In genomic region chr13:51283361-51283760, GRCh38 we compare ENCODE assay signal across 29 cellular contexts. TPM values are rescaled to one million over a fixed set of nuclear protein-coding genes. Genes with fewer than 3 reads are reported as not detected.
"Had no signal": no experiment of that assay in that cellular context is flagged by ENCODE, and none has a peak within 500 bp of the region (broad histone marks: within the 10 kb centered on the region; RNA-seq: fewer than 3 reads in every experiment).

No MANE protein-coding gene starts in this region.

- H3K4me2 ChIP-seq: neural progenitor cell had no signal

- H3K4me3 ChIP-seq: ascending aorta, esophagus muscularis mucosa, left lung, lung, neural progenitor cell, thyroid gland, upper lobe of right lung had no signal

- H3K36me3 ChIP-seq: brain microvascular endothelial cell, neural progenitor cell, upper lobe of right lung had no signal

- H3K9me3 ChIP-seq: ascending aorta, esophagus muscularis mucosa, left lung, thyroid gland, upper lobe of right lung had no signal

- DNase-seq: activated CD4-positive, alpha-beta T cell treated with anti-CD3 and anti-CD28 coated beads for 48 hours; activated CD8-positive, alpha-beta T cell treated with anti-CD3 and anti-CD28 coated beads for 36 hours; activated effector memory CD4-positive, alpha-beta T cell treated with Interleukin-2 at 50 U/mL for 16 hours; activated naive CD4-positive, alpha-beta T cell treated with Interleukin-2 at 50 U/mL for 16 hours; activated T-cell treated with anti-CD3 and anti-CD28 coated beads for 4 hours; brain microvascular endothelial cell; cortex of kidney; foreskin melanocyte; kidney glomerular epithelial cell; left lung; mesendoderm; natural killer cell; occipital lobe; posterior cingulate gyrus; small intestine; stimulated activated CD4-positive, alpha-beta T cell treated with anti-CD3 and anti-CD28 coated beads, Interleukin-4, amount 100 ng/mL, for 24 hours; thyroid gland; upper lobe of right lung had no signal

- H2AFZ ChIP-seq: neural progenitor cell had no signal

- H3K9ac ChIP-seq: neural progenitor cell had no signal

- H3K27ac Mint-ChIP-seq: activated CD8-positive, alpha-beta T cell treated with anti-CD3 and anti-CD28 coated beads for 36 hours; activated naive CD8-positive, alpha-beta T cell; activated T-cell treated with anti-CD3 and anti-CD28 coated beads, Interleukin-2, amount 50 U/mL, for 72 hours; natural killer cell; neural progenitor cell; stimulated activated effector memory CD8-positive, alpha-beta T cell treated with anti-CD3 and anti-CD28 coated beads, Interleukin-12 subunit alpha, Interleukin-12 subunit beta, amount 100 ng/mL, for 72 hours; stimulated activated naive CD8-positive, alpha-beta T cell treated with anti-CD3 and anti-CD28 coated beads, Interleukin-15, Interleukin-2, amounts not matched to agents 100 ng/mL and 50 ng/mL, for 24 hours had no signal

- ATAC-seq: activated CD8-positive, alpha-beta T cell treated with anti-CD3 and anti-CD28 coated beads for 36 hours; activated T-cell treated with anti-CD3 and anti-CD28 coated beads, Interleukin-2, amount 50 U/mL, for 72 hours; left lung; natural killer cell; sciatic nerve; stimulated activated effector memory CD8-positive, alpha-beta T cell treated with anti-CD3 and anti-CD28 coated beads, Interleukin-12 subunit alpha, Interleukin-12 subunit beta, amount 100 ng/mL, for 72 hours; upper lobe of right lung had no signal

- H3K27ac ChIP-seq: ascending aorta, brain microvascular endothelial cell, left lung, neural progenitor cell, thyroid gland, upper lobe of right lung had no signal

- H3K4me3 Mint-ChIP-seq: activated CD8-positive, alpha-beta T cell treated with anti-CD3 and anti-CD28 coated beads for 36 hours; activated naive CD8-positive, alpha-beta T cell; activated T-cell treated with anti-CD3 and anti-CD28 coated beads, Interleukin-2, amount 50 U/mL, for 72 hours; natural killer cell; neural progenitor cell; stimulated activated effector memory CD8-positive, alpha-beta T cell treated with anti-CD3 and anti-CD28 coated beads, Interleukin-12 subunit alpha, Interleukin-12 subunit beta, amount 100 ng/mL, for 72 hours; stimulated activated naive CD8-positive, alpha-beta T cell treated with anti-CD3 and anti-CD28 coated beads, Interleukin-15, Interleukin-2, amounts not matched to agents 100 ng/mL and 50 ng/mL, for 24 hours had no signal

- H3K27me3 ChIP-seq: ascending aorta, brain microvascular endothelial cell, esophagus muscularis mucosa, left lung, neural progenitor cell, thyroid gland, upper lobe of right lung had no signal

- H3K4me1 ChIP-seq: ascending aorta, left lung, thyroid gland, upper lobe of right lung had no signal

- H3K9me3 Mint-ChIP-seq: activated CD8-positive, alpha-beta T cell treated with anti-CD3 and anti-CD28 coated beads for 36 hours; activated T-cell treated with anti-CD3 and anti-CD28 coated beads, Interleukin-2, amount 50 U/mL, for 72 hours; natural killer cell; neural progenitor cell; stimulated activated effector memory CD8-positive, alpha-beta T cell treated with anti-CD3 and anti-CD28 coated beads, Interleukin-12 subunit alpha, Interleukin-12 subunit beta, amount 100 ng/mL, for 72 hours; stimulated activated naive CD8-positive, alpha-beta T cell treated with anti-CD3 and anti-CD28 coated beads, Interleukin-15, Interleukin-2, amounts not matched to agents 100 ng/mL and 50 ng/mL, for 24 hours had no signal

- H3K36me3 Mint-ChIP-seq: activated naive CD8-positive, alpha-beta T cell; natural killer cell; stimulated activated effector memory CD8-positive, alpha-beta T cell treated with anti-CD3 and anti-CD28 coated beads, Interleukin-12 subunit alpha, Interleukin-12 subunit beta, amount 100 ng/mL, for 72 hours had no signal

- FAIRE-seq: small intestine had no signal

- H3K27me3 Mint-ChIP-seq: activated CD8-positive, alpha-beta T cell treated with anti-CD3 and anti-CD28 coated beads for 36 hours; activated naive CD8-positive, alpha-beta T cell; stimulated activated naive CD8-positive, alpha-beta T cell treated with anti-CD3 and anti-CD28 coated beads, Interleukin-15, Interleukin-2, amounts not matched to agents 100 ng/mL and 50 ng/mL, for 24 hours had no signal

- H3K4me1 Mint-ChIP-seq: natural killer cell had no signal

RNA-seq across cellular contexts. Expression of gene SERPINE3, which starts 56.1 kb away (rescaled TPM):
- total RNA-seq: activated CD8-positive, alpha-beta T cell treated with anti-CD3 and anti-CD28 coated beads for 36 hours; activated T-cell treated with anti-CD3 and anti-CD28 coated beads, Interleukin-2, amount 50 U/mL, for 72 hours; ascending aorta; cardiac septum; esophagus muscularis mucosa; left lung; lung; natural killer cell; subcutaneous adipose tissue; thyroid gland; upper lobe of right lung had no signal
- polyA plus RNA-seq: lung, small intestine had no signal
